20 cellular contexts compared by ENCODE assay signal in the genomic region with DNA sequence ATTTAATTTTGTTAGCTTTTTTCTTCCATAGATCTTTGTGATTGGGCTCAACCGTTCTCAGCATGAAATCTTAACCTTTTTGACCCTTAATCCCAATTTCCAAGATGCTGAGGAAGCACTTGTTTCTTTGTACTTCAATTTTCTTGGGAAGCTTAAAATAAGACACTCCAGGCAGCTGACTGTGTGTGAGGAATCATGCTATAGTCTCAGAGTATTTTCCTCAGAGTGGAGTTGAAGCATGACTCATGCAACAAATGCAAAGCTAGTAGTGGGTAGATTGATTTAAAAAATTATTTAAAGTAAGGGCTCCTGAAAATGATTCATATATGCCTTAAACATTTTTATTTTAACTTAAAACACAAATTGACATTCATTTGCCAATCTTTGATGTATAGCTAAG.
"Had no signal": no experiment of that assay in that cellular context is flagged by ENCODE, and none has a peak within 500 bp of the region (broad histone marks: within the 10 kb centered on the region; RNA-seq: fewer than 3 reads in every experiment).

No MANE protein-coding gene starts in this region.

- H3K9ac ChIP-seq: SK-N-SH had no signal

- ATAC-seq: activated T-cell treated with anti-CD3 and anti-CD28 coated beads, Interleukin-2, amount 50 U/mL, for 4 hours; esophagus mucosa; foreskin keratinocyte; natural killer cell; stimulated activated naive CD8-positive, alpha-beta T cell treated with anti-CD3 and anti-CD28 coated beads, Interleukin-15, Interleukin-2, amounts not matched to agents 100 U/mL and 50 U/mL, for 24 hours; T-cell had no signal

- H3K79me2 ChIP-seq: hepatocyte had no signal

- H3K4me3 ChIP-seq: hepatocyte, lung, right atrium auricular region, tibial nerve had no signal

- H2AFZ ChIP-seq: hepatocyte had no signal

- H3K36me3 ChIP-seq: right atrium auricular region, tibial nerve had no signal

- H3K27ac ChIP-seq: foreskin keratinocyte, hepatocyte, right atrium auricular region, tibial nerve had no signal

- DNase-seq: activated CD4-positive, alpha-beta T cell treated with anti-CD3 and anti-CD28 coated beads, Interleukin-2, amount 10 ng/mL, durations not matched to agents 24 days and 14 days; activated CD8-positive, alpha-beta memory T cell treated with anti-CD3 and anti-CD28 coated beads, Interleukin-2, amount 50 U/mL, for 4 hours; activated gamma-delta T cell; activated T-cell treated with anti-CD3 and anti-CD28 coated beads, Interleukin-2, amount 50 U/mL, for 4 hours; cortex of kidney; effector CD4-positive, alpha-beta T cell; foreskin keratinocyte; natural killer cell; nucleus accumbens; SK-N-SH; stimulated activated CD4-positive, alpha-beta T cell treated with anti-CD3 and anti-CD28 coated beads, Interleukin-2, amount 100 ng/mL, for 24 hours; stimulated activated naive CD8-positive, alpha-beta T cell treated with anti-CD3 and anti-CD28 coated beads, Interleukin-15, Interleukin-2, amounts not matched to agents 100 U/mL and 50 U/mL, for 24 hours; substantia nigra; T-cell; T-helper 9 cell had no signal

- H3K9me3 ChIP-seq: right atrium auricular region, SK-N-SH, tibial nerve had no signal

- H3K27me3 ChIP-seq: foreskin keratinocyte, hepatocyte, right atrium auricular region, tibial nerve had no signal

- H3K4me1 ChIP-seq: foreskin keratinocyte, right atrium auricular region, tibial nerve had no signal

- H3K4me2 ChIP-seq: hepatocyte, SK-N-SH had no signal
